8 cellular contexts compared by ENCODE assay signal in genomic region chr7:100444311-100445278, GRCh38. TPM values are rescaled to one million over a fixed set of nuclear protein-coding genes. Genes with fewer than 3 reads are reported as not detected.
DNase-seq lines count a peak whose midpoint lies in the region; ATAC-seq, FAIRE-seq and TF ChIP-seq lines count a peak whose summit lies in the region.

No MANE protein-coding gene starts in this region.

- H3K36me3 Mint-ChIP-seq in MCF 10A (ENCODE audit: insufficient read depth, unreplicated experiment): no peaks in the 10 kb centered on the region

- no peak for TF ChIP-seq CTCF in MCF 10A (IDR thresholded peaks at IDR 0.05; ENCODE audit: unreplicated experiment)
- TF ChIP-seq CTCF in mammary epithelial cell (conservative IDR thresholded peaks at IDR 0.05 in 1 of 2, IDR thresholded peaks at IDR 0.05 in 1 of 2; ENCODE audit: extremely low read depth in 1 of 2, insufficient read depth in 1 of 2, low read depth in 1 of 2, low read length in 2 of 2): no peak
- TF ChIP-seq CTCF in HepG2 (CRISPR knock-in tag; IDR thresholded peaks at IDR 0.05): no peak

- POLR2A ChIA-PET in MCF 10A (lab: Yijun Ruan, JAX) (interaction anchor here (1.0 to 3.2 kb wide), 3 partner anchors 8 to 34 kb away, joined by 3 to 17 read pairs (median 4); partner anchors contain the start of genes MEPCE, PPP1R35, TSC22D4 and ZCWPW1), HepG2 (lab: Yijun Ruan, JAX) (interaction anchor here (0.8 to 6.6 kb wide), 16 partner anchors 10 to 431 kb away, joined by 3 to 199 read pairs (median 4); partner anchors contain the start of genes FBXO24, LRCH4, MEPCE and MOSPD3)

- H3K79me2 ChIP-seq in mammary epithelial cell (ENCODE audit: insufficient read depth, low read length) (no peaks in the 10 kb centered on the region), HepG2 (ENCODE audit: insufficient read depth, low read length) (no peaks in the 10 kb centered on the region)

- DNase-seq in MCF 10A (ENCODE audit: unreplicated experiment) (peak; percentile 45), mammary epithelial cell (no peak), HepG2 (ENCODE audit: low spot score) (peak; percentile 96), GM12891 (ENCODE audit: insufficient read length, low spot score) (no peak), cerebellar cortex (ENCODE audit: low spot score) (no peak), NCI-H345 treated with DMSO at 0.1 percent for 48 hours (lab: John Stamatoyannopoulos, UW; ENCODE audit: unreplicated experiment) (no peak), NCI-H1105 treated with DMSO at 0.1 percent for 48 hours (lab: John Stamatoyannopoulos, UW) (no peak)

- no peak overlapping the region for H3K9ac ChIP-seq in mammary epithelial cell (ENCODE audit: insufficient read depth, low read length)
- H3K9ac ChIP-seq in HepG2 (ENCODE audit: insufficient read depth, low read depth, low read length): peak overlapping the region; percentile 69

- TF ChIP-seq EP300 in HepG2 (IDR thresholded peaks at IDR 0.05; ENCODE audit: low read depth in 2 of 2, low read length in 2 of 2) (peak in 1 of 2 experiments; percentile 82; a peak in 3 of 4 replicates), HepG2 (CRISPR knock-in tag; IDR thresholded peaks at IDR 0.05; ENCODE audit: borderline replicate concordance) (peak; percentile 95)

- H3K4me3 ChIP-seq in mammary epithelial cell (replicated peaks in 1 of 3; ENCODE audit: insufficient read depth in 1 of 3, low read depth in 2 of 3, low read length in 3 of 3) (no peak overlapping the region), HepG2 (replicated peaks in 1 of 3; ENCODE audit: insufficient read depth in 1 of 3, low read depth in 2 of 3, low read length in 3 of 3) (peak overlapping the region in 2 of 3 experiments; percentile 27 to 51; a peak in 4 of 6 replicates)

- H3K4me1 ChIP-seq in mammary epithelial cell (ENCODE audit: insufficient read depth, low read length) (no peaks in the 10 kb centered on the region), HepG2 (ENCODE audit: insufficient read depth, low read length) (peaks cover 53% of the 10 kb centered on the region)

- BruUV-seq in MCF 10A (replicated peaks; lab: Mats Ljungman, UMichigan) (no TSS peak), mammary epithelial cell (replicated peaks; lab: Mats Ljungman, UMichigan) (no TSS peak), HepG2 (replicated peaks; lab: Mats Ljungman, UMichigan) (TSS peak; percentile 94)

- H2AFZ ChIP-seq in mammary epithelial cell (ENCODE audit: low read depth, low read length) (no peak overlapping the region), HepG2 (ENCODE audit: low read length) (no peak overlapping the region)

- no peaks in the 10 kb centered on the region for H3K27me3 ChIP-seq in mammary epithelial cell (ENCODE audit: insufficient read depth, low read length)
- no peaks in the 10 kb centered on the region for H3K27me3 ChIP-seq in HepG2 (ENCODE audit: control insufficient read depth in 1 of 2, insufficient read depth in 2 of 2, low read length in 2 of 2)

- H3K9me3 ChIP-seq in mammary epithelial cell (replicated peaks; ENCODE audit: insufficient read depth, low read length): no peaks in the 10 kb centered on the region
- H3K9me3 ChIP-seq in HepG2 (ENCODE audit: low read length): no peaks in the 10 kb centered on the region

- H3K4me2 ChIP-seq in mammary epithelial cell (ENCODE audit: insufficient read depth, low read depth, low read length) (no peak overlapping the region), HepG2 (ENCODE audit: low read depth, low read length) (peak overlapping the region; percentile 79)

- in situ Hi-C loops in mammary epithelial cell (cut with MboI; ENCODE audit: low sequenced_read_pairs in 2 of 2): no loop called here
- in situ Hi-C loops in HepG2 (cut with HindIII; ENCODE audit: extremely low pct_ligation_motif_present, low pct_unique_long_range_greater_than_20kb): no loop called here

- H3K36me3 ChIP-seq in mammary epithelial cell (ENCODE audit: insufficient read depth, low read length) (no peaks in the 10 kb centered on the region), HepG2 (replicated peaks in 1 of 2; ENCODE audit: control insufficient read depth in 1 of 2, insufficient read depth in 2 of 2, low read length in 2 of 2) (no peaks in the 10 kb centered on the region)

- H3K27ac Mint-ChIP-seq in MCF 10A (ENCODE audit: low read depth, unreplicated experiment): no peak overlapping the region

- H3K27ac ChIP-seq in mammary epithelial cell (ENCODE audit: insufficient read depth, low read depth, low read length): no peak overlapping the region
- H3K27ac ChIP-seq in adipose tissue (ENCODE audit: low read depth, low read length): peak overlapping the region; percentile 44
- H3K27ac ChIP-seq in HepG2 (ENCODE audit: extremely low read length, insufficient read depth, low read length): peak overlapping the region; percentile 94

- H3K27me3 Mint-ChIP-seq in MCF 10A (ENCODE audit: insufficient read depth, unreplicated experiment): no peaks in the 10 kb centered on the region

- no peaks in the 10 kb centered on the region for H3K9me3 Mint-ChIP-seq in MCF 10A (ENCODE audit: unreplicated experiment)

- 76% methylated on average over 12 of the region's 14 CpGs for WGBS in mammary epithelial cell (ENCODE audit: low coverage, missing lambda C conversion rate)
- WGBS in adipose tissue, 3 donors: 24 to 40% (median 35%) methylated on average over 14 of the region's 14 CpGs
- WGBS in HepG2 (ENCODE audit: low lambda C conversion rate): 3% methylated on average over 13 of the region's 14 CpGs

- peak; percentile 99 for FAIRE-seq in HepG2 (lab: Jason Lieb, UNC)
- FAIRE-seq in GM12891 (lab: Jason Lieb, UNC): no peak

- dilution Hi-C loops in mammary epithelial cell (cut with HindIII; ENCODE audit: low sequenced_read_pairs): loop anchor here (10.0 kb wide), 2 partner anchors 60 to 440 kb away; partner anchors contain the start of gene UFSP1

- peaks cover 12% of the 10 kb centered on the region for H3K4me1 Mint-ChIP-seq in MCF 10A (ENCODE audit: insufficient read depth, unreplicated experiment)

- intact Hi-C loops in MCF 10A (cut with micrococcal nuclease) (no loop called here), mammary epithelial cell (cut with micrococcal nuclease) (no loop called here), HepG2 (cut with micrococcal nuclease; ENCODE audit: unreplicated experiment) (loop anchor here (2.0 kb wide), 1 partner anchor 16 kb away; the partner anchor contains the start of genes MEPCE and ZCWPW1)

- no peak overlapping the region for H3K4me3 Mint-ChIP-seq in MCF 10A (ENCODE audit: unreplicated experiment)

- TF ChIP-seq RAD21 in HepG2 (CRISPR knock-in tag; IDR thresholded peaks at IDR 0.05): no peak

- CTCF ChIA-PET in MCF 10A (lab: Yijun Ruan, JAX): interaction anchor here (0.6 to 1.2 kb wide), 3 partner anchors 248 to 747 kb away, joined by 3 read pairs; no protein-coding TSS in a partner anchor
- CTCF ChIA-PET in mammary epithelial cell (lab: Charles Lee; ENCODE audit: low non-redundant PET): no interaction called here
- CTCF ChIA-PET in HepG2 (lab: Yijun Ruan, JAX; ENCODE audit: low intra/inter-chr PET ratio, low total read pairs): no interaction called here

- no peaks in the 10 kb centered on the region for H4K20me1 ChIP-seq in mammary epithelial cell (ENCODE audit: insufficient read depth, low read length)
- H4K20me1 ChIP-seq in HepG2 (ENCODE audit: insufficient read depth, low read length): no peaks in the 10 kb centered on the region

- TF ChIP-seq POLR2A in HepG2 (IDR thresholded peaks at IDR 0.05; ENCODE audit: insufficient read depth in 1 of 2, low read depth in 2 of 2, low read length in 2 of 2): peak; percentile 53 to 63; a peak in 2 of 4 replicates
- TF ChIP-seq POLR2A in GM12891 (IDR thresholded peaks at IDR 0.05; ENCODE audit: low read depth, low read length): no peak

- ATAC-seq in HepG2: peak; percentile 85

RNA-seq across cellular contexts. Expression of gene PPP1R35, which starts 8.3 kb away (rescaled TPM):
- total RNA-seq in MCF 10A (2022) (38.5 and 45.3 TPM in 2 replicates), mammary epithelial cell (10 to 100 TPM; 13.8 to 36.3 TPM), HepG2 (2016; rRNA removed; fragmentation: Illumina TruSeq; extraction: Trizol) (16.7 and 24.8 TPM in 2 replicates)
- polyA plus RNA-seq in mammary epithelial cell (20.3 TPM), adipose tissue (10 to 100 TPM; 14.2 to 24.4 (median 21.1) TPM), HepG2 (2011; rRNA removed) (26.4 and 29.0 TPM in 2 replicates)
- polyA minus RNA-seq in mammary epithelial cell: 19.4 TPM
- total RNA-seq in HepG2 (2016; cell fraction: cytosol; rRNA removed; fragmentation: Illumina TruSeq; extraction: Trizol; ENCODE audit: low read depth): 16.5 and 21.7 TPM in 2 replicates
- total RNA-seq in HepG2 (2016; cell fraction: insoluble cytoplasmic fraction; rRNA removed; fragmentation: Illumina TruSeq; extraction: Trizol): 19.3 and 24.7 TPM in 2 replicates
- 16.5 and 20.1 TPM in 2 replicates for total RNA-seq in HepG2 (2016; cell fraction: membrane; rRNA removed; fragmentation: Illumina TruSeq; extraction: Trizol)
- 13.8 and 17.9 TPM in 2 replicates for total RNA-seq in HepG2 (2016; cell fraction: nucleus; rRNA removed; fragmentation: Illumina TruSeq; extraction: Trizol)
- 18.0 and 33.0 TPM in 2 replicates for polyA plus RNA-seq in HepG2 (2011; cell fraction: cytosol; rRNA removed)
- 102 and 127 TPM in 2 replicates for polyA plus RNA-seq in HepG2 (2011; cell fraction: nucleus; rRNA removed)
- polyA plus RNA-seq in HepG2 (2012): 17.6 and 20.1 TPM in 2 replicates
- polyA plus RNA-seq in HepG2 (2016; cell fraction: cytosol; fragmentation: Illumina TruSeq; extraction: Trizol; ENCODE audit: low read depth): 16.5 and 23.2 TPM in 2 replicates
- 21.3 TPM in 2 replicates for polyA plus RNA-seq in HepG2 (2016; cell fraction: insoluble cytoplasmic fraction; fragmentation: Illumina TruSeq; extraction: Trizol; ENCODE audit: low read depth)
- polyA plus RNA-seq in HepG2 (2016; cell fraction: membrane; fragmentation: Illumina TruSeq; extraction: Trizol; ENCODE audit: low read depth): 13.7 and 17.5 TPM in 2 replicates
- 39.6 and 40.4 TPM in 2 replicates for polyA plus RNA-seq in HepG2 (2016; cell fraction: nucleus; fragmentation: Illumina TruSeq; extraction: Trizol; ENCODE audit: insufficient read depth, low read depth)
- 13.2 and 24.1 TPM in 2 replicates for polyA minus RNA-seq in HepG2 (2011; rRNA and poly(A)+ RNA removed; ENCODE audit: low replicate concordance)
- polyA minus RNA-seq in HepG2 (2011; cell fraction: cytosol; rRNA and poly(A)+ RNA removed): 10.6 and 13.9 TPM in 2 replicates
- polyA minus RNA-seq in HepG2 (2011; cell fraction: nucleus; rRNA and poly(A)+ RNA removed): 7.1 and 7.3 TPM in 2 replicates
- 33.4 TPM for polyA plus RNA-seq in GM12891 (2012; ENCODE audit: low read depth, missing spikeins)

RNA-seq across cellular contexts. Expression of gene MEPCE, which starts 15.0 kb away (rescaled TPM):
- total RNA-seq in MCF 10A (2022): 42.8 and 59.9 TPM in 2 replicates
- 10 to 100 TPM; 23.2 to 39.5 TPM for total RNA-seq in mammary epithelial cell
- 24.1 TPM for polyA plus RNA-seq in mammary epithelial cell
- 37.6 TPM for polyA minus RNA-seq in mammary epithelial cell
- 10 to 100 TPM; 12.9 to 33.4 (median 20.5) TPM for polyA plus RNA-seq in adipose tissue
- 22.6 and 26.0 TPM in 2 replicates for total RNA-seq in HepG2 (2016; rRNA removed; fragmentation: Illumina TruSeq; extraction: Trizol)
- 3.8 and 3.9 TPM in 2 replicates for total RNA-seq in HepG2 (2016; cell fraction: cytosol; rRNA removed; fragmentation: Illumina TruSeq; extraction: Trizol; ENCODE audit: low read depth)
- total RNA-seq in HepG2 (2016; cell fraction: insoluble cytoplasmic fraction; rRNA removed; fragmentation: Illumina TruSeq; extraction: Trizol): 20.2 and 25.7 TPM in 2 replicates
- total RNA-seq in HepG2 (2016; cell fraction: membrane; rRNA removed; fragmentation: Illumina TruSeq; extraction: Trizol): 12.8 and 14.8 TPM in 2 replicates
- total RNA-seq in HepG2 (2016; cell fraction: nucleus; rRNA removed; fragmentation: Illumina TruSeq; extraction: Trizol): 14.9 and 18.9 TPM in 2 replicates
- polyA plus RNA-seq in HepG2 (2011; rRNA removed): 12.3 and 12.7 TPM in 2 replicates
- 9.2 and 10.6 TPM in 2 replicates for polyA plus RNA-seq in HepG2 (2011; cell fraction: cytosol; rRNA removed)
- 18.9 and 27.3 TPM in 2 replicates for polyA plus RNA-seq in HepG2 (2011; cell fraction: nucleus; rRNA removed)
- polyA plus RNA-seq in HepG2 (2012): 14.6 and 17.9 TPM in 2 replicates
- 3.0 and 3.3 TPM in 2 replicates for polyA plus RNA-seq in HepG2 (2016; cell fraction: cytosol; fragmentation: Illumina TruSeq; extraction: Trizol; ENCODE audit: low read depth)
- polyA plus RNA-seq in HepG2 (2016; cell fraction: insoluble cytoplasmic fraction; fragmentation: Illumina TruSeq; extraction: Trizol; ENCODE audit: low read depth): 20.4 and 25.4 TPM in 2 replicates
- polyA plus RNA-seq in HepG2 (2016; cell fraction: membrane; fragmentation: Illumina TruSeq; extraction: Trizol; ENCODE audit: low read depth): 8.6 and 9.6 TPM in 2 replicates
- 23.4 and 28.3 TPM in 2 replicates for polyA plus RNA-seq in HepG2 (2016; cell fraction: nucleus; fragmentation: Illumina TruSeq; extraction: Trizol; ENCODE audit: insufficient read depth, low read depth)
- polyA minus RNA-seq in HepG2 (2011; rRNA and poly(A)+ RNA removed; ENCODE audit: low replicate concordance): 44.0 and 89.0 TPM in 2 replicates
- polyA minus RNA-seq in HepG2 (2011; cell fraction: cytosol; rRNA and poly(A)+ RNA removed): 8.6 and 10.8 TPM in 2 replicates
- polyA minus RNA-seq in HepG2 (2011; cell fraction: nucleus; rRNA and poly(A)+ RNA removed): 27.3 and 30.2 TPM in 2 replicates
- polyA plus RNA-seq in GM12891 (2012; ENCODE audit: low read depth, missing spikeins): 26.7 TPM

RNA-seq across cellular contexts. Expression of gene ZCWPW1, which starts 16.1 kb away (rescaled TPM):
- total RNA-seq in MCF 10A (2022) (6.5 and 8.5 TPM in 2 replicates), mammary epithelial cell (1 to 10 TPM; 1.0 to 1.7 TPM), HepG2 (2016; rRNA removed; fragmentation: Illumina TruSeq; extraction: Trizol) (2.5 and 2.6 TPM in 2 replicates)
- polyA plus RNA-seq in mammary epithelial cell (1.1 TPM), adipose tissue (1 to 10 TPM; 3.5 to 9.6 (median 5.5) TPM), HepG2 (2011; rRNA removed) (1.6 and 2.4 TPM in 2 replicates)
- polyA minus RNA-seq in mammary epithelial cell: 0.36 TPM
- total RNA-seq in HepG2 (2016; cell fraction: cytosol; rRNA removed; fragmentation: Illumina TruSeq; extraction: Trizol; ENCODE audit: low read depth): 2.1 and 2.2 TPM in 2 replicates
- 1.8 and 1.9 TPM in 2 replicates for total RNA-seq in HepG2 (2016; cell fraction: insoluble cytoplasmic fraction; rRNA removed; fragmentation: Illumina TruSeq; extraction: Trizol)
- total RNA-seq in HepG2 (2016; cell fraction: membrane; rRNA removed; fragmentation: Illumina TruSeq; extraction: Trizol): 2.5 and 3.9 TPM in 2 replicates
- 1.5 and 2.4 TPM in 2 replicates for total RNA-seq in HepG2 (2016; cell fraction: nucleus; rRNA removed; fragmentation: Illumina TruSeq; extraction: Trizol)
- 1.1 and 1.3 TPM in 2 replicates for polyA plus RNA-seq in HepG2 (2011; cell fraction: cytosol; rRNA removed)
- 4.8 and 5.3 TPM in 2 replicates for polyA plus RNA-seq in HepG2 (2011; cell fraction: nucleus; rRNA removed)
- 1.8 and 2.3 TPM in 2 replicates for polyA plus RNA-seq in HepG2 (2012)
- 1.4 and 2.2 TPM in 2 replicates for polyA plus RNA-seq in HepG2 (2016; cell fraction: cytosol; fragmentation: Illumina TruSeq; extraction: Trizol; ENCODE audit: low read depth)
- 2.0 and 2.9 TPM in 2 replicates for polyA plus RNA-seq in HepG2 (2016; cell fraction: insoluble cytoplasmic fraction; fragmentation: Illumina TruSeq; extraction: Trizol; ENCODE audit: low read depth)
- 1.8 and 2.6 TPM in 2 replicates for polyA plus RNA-seq in HepG2 (2016; cell fraction: membrane; fragmentation: Illumina TruSeq; extraction: Trizol; ENCODE audit: low read depth)
- 5.2 and 6.5 TPM in 2 replicates for polyA plus RNA-seq in HepG2 (2016; cell fraction: nucleus; fragmentation: Illumina TruSeq; extraction: Trizol; ENCODE audit: insufficient read depth, low read depth)
- polyA minus RNA-seq in HepG2 (2011; rRNA and poly(A)+ RNA removed; ENCODE audit: low replicate concordance): 0.28 and 1.5 TPM in 2 replicates
- polyA minus RNA-seq in HepG2 (2011; cell fraction: cytosol; rRNA and poly(A)+ RNA removed): 0.49 and 1.1 TPM in 2 replicates
- polyA minus RNA-seq in HepG2 (2011; cell fraction: nucleus; rRNA and poly(A)+ RNA removed): 1.7 and 3.3 TPM in 2 replicates
- 5.7 TPM for polyA plus RNA-seq in GM12891 (2012; ENCODE audit: low read depth, missing spikeins)

RNA-seq across cellular contexts. Expression of gene SPACDR, which starts 19.5 kb away (rescaled TPM):
- total RNA-seq in MCF 10A (2022): 0.49 and 0.74 TPM in 2 replicates
- total RNA-seq in mammary epithelial cell: under 1 TPM in 1 of 2 donors, not detected in 1; 0.59 TPM
- 0.33 TPM for polyA plus RNA-seq in mammary epithelial cell
- polyA minus RNA-seq in mammary epithelial cell: not detected
- polyA plus RNA-seq in adipose tissue: under 1 TPM in 2 of 3 donors, not detected in 1; 0.13 to 0.28 TPM
- total RNA-seq in HepG2 (2016; rRNA removed; fragmentation: Illumina TruSeq; extraction: Trizol): not detected in 2 replicates
- total RNA-seq in HepG2 (2016; cell fraction: cytosol; rRNA removed; fragmentation: Illumina TruSeq; extraction: Trizol; ENCODE audit: low read depth): not detected in 2 replicates
- 0.15 TPM in 1 of 2 replicates, not detected in the other for total RNA-seq in HepG2 (2016; cell fraction: insoluble cytoplasmic fraction; rRNA removed; fragmentation: Illumina TruSeq; extraction: Trizol)
- not detected in 2 replicates for total RNA-seq in HepG2 (2016; cell fraction: membrane; rRNA removed; fragmentation: Illumina TruSeq; extraction: Trizol)
- not detected in 2 replicates for total RNA-seq in HepG2 (2016; cell fraction: nucleus; rRNA removed; fragmentation: Illumina TruSeq; extraction: Trizol)
- polyA plus RNA-seq in HepG2 (2011; rRNA removed): 0.24 and 0.41 TPM in 2 replicates
- 0.16 TPM in 1 of 2 replicates, not detected in the other for polyA plus RNA-seq in HepG2 (2011; cell fraction: cytosol; rRNA removed)
- polyA plus RNA-seq in HepG2 (2011; cell fraction: nucleus; rRNA removed): 0.55 and 0.99 TPM in 2 replicates
- 0.20 TPM in 1 of 2 replicates, not detected in the other for polyA plus RNA-seq in HepG2 (2012)
- not detected in 2 replicates for polyA plus RNA-seq in HepG2 (2016; cell fraction: cytosol; fragmentation: Illumina TruSeq; extraction: Trizol; ENCODE audit: low read depth)
- not detected in 2 replicates for polyA plus RNA-seq in HepG2 (2016; cell fraction: insoluble cytoplasmic fraction; fragmentation: Illumina TruSeq; extraction: Trizol; ENCODE audit: low read depth)
- polyA plus RNA-seq in HepG2 (2016; cell fraction: membrane; fragmentation: Illumina TruSeq; extraction: Trizol; ENCODE audit: low read depth): 0.26 TPM in 1 of 2 replicates, not detected in the other
- not detected in 2 replicates for polyA plus RNA-seq in HepG2 (2016; cell fraction: nucleus; fragmentation: Illumina TruSeq; extraction: Trizol; ENCODE audit: insufficient read depth, low read depth)
- 0.14 and 0.65 TPM in 2 replicates for polyA minus RNA-seq in HepG2 (2011; rRNA and poly(A)+ RNA removed; ENCODE audit: low replicate concordance)
- not detected in 2 replicates for polyA minus RNA-seq in HepG2 (2011; cell fraction: cytosol; rRNA and poly(A)+ RNA removed)
- not detected in 2 replicates for polyA minus RNA-seq in HepG2 (2011; cell fraction: nucleus; rRNA and poly(A)+ RNA removed)
- 1.3 TPM for polyA plus RNA-seq in GM12891 (2012; ENCODE audit: low read depth, missing spikeins)

RNA-seq across cellular contexts. Expression of gene TSC22D4, which starts 34.4 kb away (rescaled TPM):
- total RNA-seq in MCF 10A (2022) (36.0 and 43.8 TPM in 2 replicates), mammary epithelial cell (10 to 100 TPM; 12.0 to 35.2 TPM), HepG2 (2016; rRNA removed; fragmentation: Illumina TruSeq; extraction: Trizol) (6.3 and 7.7 TPM in 2 replicates)
- polyA plus RNA-seq in mammary epithelial cell (20.6 TPM), adipose tissue (10 to 100 TPM; 20.6 to 49.0 (median 27.0) TPM), HepG2 (2011; rRNA removed) (8.7 and 10.1 TPM in 2 replicates)
- polyA minus RNA-seq in mammary epithelial cell: 14.0 TPM
- 2.6 and 2.9 TPM in 2 replicates for total RNA-seq in HepG2 (2016; cell fraction: cytosol; rRNA removed; fragmentation: Illumina TruSeq; extraction: Trizol; ENCODE audit: low read depth)
- 5.6 and 7.4 TPM in 2 replicates for total RNA-seq in HepG2 (2016; cell fraction: insoluble cytoplasmic fraction; rRNA removed; fragmentation: Illumina TruSeq; extraction: Trizol)
- total RNA-seq in HepG2 (2016; cell fraction: membrane; rRNA removed; fragmentation: Illumina TruSeq; extraction: Trizol): 4.7 and 8.1 TPM in 2 replicates
- 4.4 and 5.5 TPM in 2 replicates for total RNA-seq in HepG2 (2016; cell fraction: nucleus; rRNA removed; fragmentation: Illumina TruSeq; extraction: Trizol)
- polyA plus RNA-seq in HepG2 (2011; cell fraction: cytosol; rRNA removed): 6.5 and 10.9 TPM in 2 replicates
- polyA plus RNA-seq in HepG2 (2011; cell fraction: nucleus; rRNA removed): 17.7 and 20.7 TPM in 2 replicates
- 6.9 and 11.5 TPM in 2 replicates for polyA plus RNA-seq in HepG2 (2012)
- 2.7 and 4.0 TPM in 2 replicates for polyA plus RNA-seq in HepG2 (2016; cell fraction: cytosol; fragmentation: Illumina TruSeq; extraction: Trizol; ENCODE audit: low read depth)
- 10.1 and 11.1 TPM in 2 replicates for polyA plus RNA-seq in HepG2 (2016; cell fraction: insoluble cytoplasmic fraction; fragmentation: Illumina TruSeq; extraction: Trizol; ENCODE audit: low read depth)
- 6.2 and 8.1 TPM in 2 replicates for polyA plus RNA-seq in HepG2 (2016; cell fraction: membrane; fragmentation: Illumina TruSeq; extraction: Trizol; ENCODE audit: low read depth)
- 13.1 and 14.8 TPM in 2 replicates for polyA plus RNA-seq in HepG2 (2016; cell fraction: nucleus; fragmentation: Illumina TruSeq; extraction: Trizol; ENCODE audit: insufficient read depth, low read depth)
- polyA minus RNA-seq in HepG2 (2011; rRNA and poly(A)+ RNA removed; ENCODE audit: low replicate concordance): 9.9 and 13.8 TPM in 2 replicates
- 7.0 and 9.1 TPM in 2 replicates for polyA minus RNA-seq in HepG2 (2011; cell fraction: cytosol; rRNA and poly(A)+ RNA removed)
- 3.0 and 4.5 TPM in 2 replicates for polyA minus RNA-seq in HepG2 (2011; cell fraction: nucleus; rRNA and poly(A)+ RNA removed)
- 39.4 TPM for polyA plus RNA-seq in GM12891 (2012; ENCODE audit: low read depth, missing spikeins)

Comparison
In these comparisons a context has a peak if more than half of its experiments do, and no peak if none do; other contexts are left out.
1. DNase-seq: peak in MCF 10A (single experiment) and HepG2 (single experiment); none in mammary epithelial cell (single experiment), GM12891 (single experiment), cerebellar cortex (single experiment), NCI-H345 treated with DMSO at 0.1 percent for 48 hours (single experiment) and NCI-H1105 treated with DMSO at 0.1 percent for 48 hours (single experiment).
2. H3K4me3 ChIP-seq: peak in HepG2 (2 of 3); none in mammary epithelial cell (0 of 3).